21 cellular contexts compared by ENCODE assay signal in genomic region chr13:45921337-45921736, GRCh38.
"Had no signal": no experiment of that assay in that cellular context is flagged by ENCODE, and none has a peak within 500 bp of the region (broad histone marks: within the 10 kb centered on the region; RNA-seq: fewer than 3 reads in every experiment).

No MANE protein-coding gene starts in this region.

- FAIRE-seq: HTR-8/SVneo, K562, RCC 7860 had no signal

- H3K36me3 Mint-ChIP-seq: IgD-negative memory B cell had no signal

- DNase-seq: Kasumi-1, MM.1S, NCI-H1092 treated with DMSO at 0.1 percent for 48 hours, NCI-H1436, NCI-H187, NCI-H2029, NCI-H2081 treated with DMSO at 0.1 percent for 48 hours, NCI-H2171, NCI-H226, NCI-H446, NCI-H510A, NCI-H524 treated with DMSO at 0.1 percent for 48 hours, NCI-H82, Right ventricle myocardium superior, RPMI8226, SIG-M5, T-helper 1 cell had no signal

- H3K27ac Mint-ChIP-seq: IgD-negative memory B cell had no signal

- H3K4me3 Mint-ChIP-seq: IgD-negative memory B cell had no signal

- ATAC-seq: K562 had no signal
